Comparison of ENCODE assay signal across 1 cellular context in genomic region chr2:38591152-38591551, GRCh38.
TF ChIP-seq lines count a peak whose summit lies in the region.

No MANE protein-coding gene starts in this region.

TF ChIP-seq in HepG2, 621 proteins besides CTCF, POLR2A, EP300 and RAD21:
- peak; percentile 17; the same call in 1 of the 2 replicates for TF ChIP-seq POLR2AphosphoS5 (IDR thresholded peaks at IDR 0.05; ENCODE audit: low read depth, low read length)
- TF ChIP-seq CENPT (CRISPR knock-in tag; IDR thresholded peaks at IDR 0.05; ENCODE audit: low read depth), result no peak
TF ChIP-seq in HepG2: peak in this region for 1.
